ENCODE assay signal across 14 cellular contexts in the genomic region with DNA sequence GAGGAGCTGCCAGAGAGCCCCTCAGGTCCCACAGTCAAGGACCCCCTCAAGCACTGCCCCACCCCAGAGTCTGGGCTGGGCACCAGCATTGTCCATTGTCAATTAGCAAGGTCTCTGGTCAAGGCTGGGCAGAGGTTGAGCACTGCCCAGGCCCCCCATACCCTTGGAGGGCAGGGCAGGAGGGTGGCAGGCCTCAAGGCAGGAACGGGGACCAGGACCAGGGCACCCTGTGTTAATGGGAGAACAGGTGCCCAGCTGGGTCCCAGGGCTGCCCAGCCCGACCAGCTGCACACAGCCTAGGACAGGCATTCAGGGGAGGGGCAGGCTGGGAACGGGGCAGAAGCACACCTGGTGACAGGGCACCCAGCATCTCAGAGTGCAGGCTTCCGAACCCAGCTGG. TPM values are rescaled to one million over a fixed set of nuclear protein-coding genes. Genes with fewer than 3 reads are reported as not detected.
DNase-seq lines count a peak whose midpoint lies in the region; ATAC-seq and TF ChIP-seq lines count a peak whose summit lies in the region.
"Had no signal": no experiment of that assay in that cellular context is flagged by ENCODE, and none has a peak within 500 bp of the region (broad histone marks: within the 10 kb centered on the region; RNA-seq: fewer than 3 reads in every experiment).

No MANE protein-coding gene starts in this region.

- peaks cover 42 to 53% of the 10 kb centered on the region in 2 donors for H3K36me3 Mint-ChIP-seq in stimulated activated naive B cell treated with anti-CD40 and anti-IgM and Interleukin-4, amounts not matched to agents 10 μg/mL and 1 μg/mL and 100 μg/mL, for 72 hours
- peaks cover 33% of the 10 kb centered on the region for H3K36me3 Mint-ChIP-seq in activated T-helper 17 cell treated with anti-CD3 and anti-CD28 coated beads, Interleukin-2, amount 50 U/mL, for 72 hours (ENCODE audit: low read depth)

- H4K5ac ChIP-seq in IMR-90 (ENCODE audit: low read depth, low read length) = no peak overlapping the region

- H4K20me1 ChIP-seq in IMR-90 (ENCODE audit: insufficient read depth, low read length) = peaks cover 22% of the 10 kb centered on the region

- H3K56ac ChIP-seq in IMR-90 (ENCODE audit: extremely low read depth, insufficient read depth, low read length) = no peak overlapping the region

- H3K27me3 ChIP-seq in IMR-90 (ENCODE audit: control insufficient read depth, insufficient read depth, low read length) = no peaks in the 10 kb centered on the region
- H3K27me3 ChIP-seq in neuronal stem cell (ENCODE audit: control insufficient read depth in 3 of 3, insufficient read depth in 3 of 3, low read depth in 1 of 3, low read length in 3 of 3) = no peaks in the 10 kb centered on the region
- no peaks in the 10 kb centered on the region for H3K27me3 ChIP-seq in left ventricle myocardium inferior (ENCODE audit: low read depth)

- H2BK5ac ChIP-seq in IMR-90 (ENCODE audit: low read depth, low read length, poor library complexity, severe bottlenecking) (no peak overlapping the region), neuronal stem cell (ENCODE audit: low read length) (no peak overlapping the region)

- H3K23ac ChIP-seq in IMR-90 (ENCODE audit: low read depth, low read length) = no peak overlapping the region
- peak overlapping the region; percentile 80 for H3K23ac ChIP-seq in neuronal stem cell (ENCODE audit: low read depth, low read length, poor library complexity)

- POLR2A ChIA-PET in IMR-90 (lab: Charles Lee; ENCODE audit: unreplicated experiment) = no interaction called here
- POLR2A ChIA-PET in RWPE1 (lab: Yijun Ruan, JAX; ENCODE audit: low non-redundant PET) = no interaction called here

- H4K91ac ChIP-seq in IMR-90 (ENCODE audit: insufficient read depth, low read depth, low read length) = no peak overlapping the region
- no peak overlapping the region for H4K91ac ChIP-seq in neuronal stem cell (ENCODE audit: low read depth, low read length, poor library complexity)

- H3K36me3 ChIP-seq in IMR-90 (ENCODE audit: control insufficient read depth, insufficient read depth, low read length) (peaks cover 52% of the 10 kb centered on the region), neuronal stem cell (replicated peaks in 1 of 2; ENCODE audit: control insufficient read depth in 2 of 2, insufficient read depth in 2 of 2, low read length in 2 of 2) (peaks cover 39 to 73% of the 10 kb centered on the region in 2 donors), left ventricle myocardium inferior (peaks cover 54% of the 10 kb centered on the region)

- no peak for TF ChIP-seq RAD21 in IMR-90 (IDR thresholded peaks at IDR 0.05; ENCODE audit: low read length)

- no peak overlapping the region for H2BK12ac ChIP-seq in neuronal stem cell (ENCODE audit: low read length)

- CTCF ChIA-PET in IMR-90 (lab: Yijun Ruan, JAX) (interaction anchor here (1.2 to 1.6 kb wide), 2 partner anchors 18 to 56 kb away, joined by 4 to 5 read pairs; a partner anchor contains a TSS), RWPE1 (lab: Yijun Ruan, JAX) (interaction anchor here (1.0 to 1.5 kb wide), 2 partner anchors 9 to 55 kb away, joined by 3 to 4 read pairs; no protein-coding TSS in a partner anchor)

- no peaks in the 10 kb centered on the region for H3K9me1 ChIP-seq in IMR-90 (ENCODE audit: insufficient read depth, low read length)

- H3K4me2 ChIP-seq in IMR-90 (ENCODE audit: low read depth, low read length) (no peak overlapping the region), neuronal stem cell (ENCODE audit: insufficient read depth, low read length, poor library complexity, severe bottlenecking) (no peak overlapping the region)

- H3K4me3 Mint-ChIP-seq in stimulated activated naive B cell treated with anti-CD40 and anti-IgM and Interleukin-4, amounts not matched to agents 10 μg/mL and 1 μg/mL and 100 μg/mL, for 72 hours = no peak overlapping the region
- H3K4me3 Mint-ChIP-seq in activated T-helper 17 cell treated with anti-CD3 and anti-CD28 coated beads, Interleukin-2, amount 50 U/mL, for 72 hours = no peak overlapping the region
- H3K4me3 Mint-ChIP-seq: CD4-positive, alpha-beta memory T cell had no signal

- H2BK15ac ChIP-seq in IMR-90 (ENCODE audit: low read depth, low read length) (no peak overlapping the region), neuronal stem cell (ENCODE audit: low read length) (no peak overlapping the region)

- H3K79me1 ChIP-seq in IMR-90 (ENCODE audit: low read depth in 1 of 2, low read length in 2 of 2) (peaks cover 0 to 18% of the 10 kb centered on the region in 2 experiments; a peak in 1 of 4 replicates), neuronal stem cell (ENCODE audit: low read depth, low read length) (peaks cover 10% of the 10 kb centered on the region)

- no peak overlapping the region for H2BK20ac ChIP-seq in IMR-90 (ENCODE audit: low read depth, low read length)

- in situ Hi-C loops in IMR-90 (cut with MboI; ENCODE audit: low sequenced_read_pairs) = no loop called here

- H2AK5ac ChIP-seq in IMR-90 (ENCODE audit: low read depth, low read length) (no peak overlapping the region), neuronal stem cell (ENCODE audit: low read depth, low read length) (no peak overlapping the region)

- H3K4me3 ChIP-seq in IMR-90 (ENCODE audit: insufficient read depth, low read depth, low read length) (no peak overlapping the region), neuronal stem cell (ENCODE audit: low read length in 2 of 2) (peak overlapping the region in 1 of 2 donors; percentile 26), left ventricle myocardium inferior (no peak overlapping the region)

- H3K27ac Mint-ChIP-seq in stimulated activated naive B cell treated with anti-CD40 and anti-IgM and Interleukin-4, amounts not matched to agents 10 μg/mL and 1 μg/mL and 100 μg/mL, for 72 hours = peak overlapping the region; percentile 16
- H3K27ac Mint-ChIP-seq in activated T-helper 17 cell treated with anti-CD3 and anti-CD28 coated beads, Interleukin-2, amount 50 U/mL, for 72 hours = no peak overlapping the region

- no peak overlapping the region for H3K18ac ChIP-seq in IMR-90 (ENCODE audit: low read depth, low read length)
- H3K18ac ChIP-seq in neuronal stem cell (ENCODE audit: low read length) = peak overlapping the region; percentile 64

- intact Hi-C loops in IMR-90 (cut with micrococcal nuclease) = no loop called here
- intact Hi-C loops in left ventricle myocardium inferior (cut with micrococcal nuclease) = no loop called here

- WGBS in IMR-90 (ENCODE audit: extremely low coverage in 2 of 2, insufficient read length in 1 of 2), 2 experiments = no CpG with 5 or more reads among the region's 4 CpGs
- no CpG with 5 or more reads among the region's 4 CpGs for WGBS in neuronal stem cell (ENCODE audit: extremely low coverage in 2 of 2, insufficient read length in 2 of 2, insufficient replicate concordance in 1 of 2), 2 donors

- no peak for ATAC-seq in IMR-90 (ENCODE audit: low read depth)
- ATAC-seq in stimulated activated naive B cell treated with anti-CD40 and anti-IgM and Interleukin-4, amounts not matched to agents 10 μg/mL and 1 μg/mL and 100 μg/mL, for 72 hours (replicated peaks) = no peak
- no peak for ATAC-seq in activated T-helper 17 cell treated with anti-CD3 and anti-CD28 coated beads, Interleukin-2, amount 50 U/mL, for 72 hours (replicated peaks)

- H3K27me3 Mint-ChIP-seq in stimulated activated naive B cell treated with anti-CD40 and anti-IgM and Interleukin-4, amounts not matched to agents 10 μg/mL and 1 μg/mL and 100 μg/mL, for 72 hours = no peaks in the 10 kb centered on the region
- H3K27me3 Mint-ChIP-seq in activated T-helper 17 cell treated with anti-CD3 and anti-CD28 coated beads, Interleukin-2, amount 50 U/mL, for 72 hours = no peaks in the 10 kb centered on the region
- H3K27me3 Mint-ChIP-seq: CD4-positive, alpha-beta memory T cell had no signal

- peaks cover 3 to 4% of the 10 kb centered on the region in 2 donors for H3K9me3 Mint-ChIP-seq in stimulated activated naive B cell treated with anti-CD40 and anti-IgM and Interleukin-4, amounts not matched to agents 10 μg/mL and 1 μg/mL and 100 μg/mL, for 72 hours
- no peaks in the 10 kb centered on the region for H3K9me3 Mint-ChIP-seq in activated T-helper 17 cell treated with anti-CD3 and anti-CD28 coated beads, Interleukin-2, amount 50 U/mL, for 72 hours
- H3K9me3 Mint-ChIP-seq: CD4-positive, alpha-beta memory T cell had no signal

- no peak for DNase-seq in IMR-90
- DNase-seq in RWPE1 (ENCODE audit: low spot score) = no peak
- no peak for DNase-seq in neuronal stem cell (ENCODE audit: low spot score)
- DNase-seq in stimulated activated naive B cell treated with anti-CD40 and anti-IgM and Interleukin-4, amounts not matched to agents 10 μg/mL and 1 μg/mL and 100 μg/mL, for 72 hours = no peak
- DNase-seq in left ventricle myocardium inferior = no peak
- DNase-seq: C1 segment of cervical spinal cord; Calu3; CD4-positive, alpha-beta memory T cell; COR-L47; DMS79 treated with DMSO at 0.1 percent for 48 hours; GF-D8; GOT3; HCEC 1CT had no signal

- no peak overlapping the region for H3K9ac ChIP-seq in IMR-90 (ENCODE audit: low read depth, low read length)
- H3K9ac ChIP-seq in neuronal stem cell (ENCODE audit: low read depth, low read length, poor library complexity) = peak overlapping the region; percentile 60

- H2AK9ac ChIP-seq in IMR-90 (replicated peaks; ENCODE audit: low read depth, low read length, poor library complexity) = peak overlapping the region; percentile 28

- H2BK120ac ChIP-seq in IMR-90 (ENCODE audit: low read depth, low read length) (no peak overlapping the region), neuronal stem cell (ENCODE audit: low read depth, low read length) (no peak overlapping the region)

- no peak overlapping the region for H3K27ac ChIP-seq in IMR-90 (ENCODE audit: insufficient read depth, low read length)
- peak overlapping the region; percentile 65 for H3K27ac ChIP-seq in RWPE1
- H3K27ac ChIP-seq in neuronal stem cell (replicated peaks; ENCODE audit: low read length) = no peak overlapping the region
- H3K27ac ChIP-seq in left ventricle myocardium inferior (replicated peaks) = no peak overlapping the region

- no peak overlapping the region for H4K8ac ChIP-seq in IMR-90 (ENCODE audit: low read depth in 2 of 2, low read length in 2 of 2)
- no peak overlapping the region for H4K8ac ChIP-seq in neuronal stem cell (ENCODE audit: low read depth, low read length)

- dilution Hi-C loops in IMR-90 (cut with HindIII; ENCODE audit: low sequenced_read_pairs, unreplicated experiment) = no loop called here

- TF ChIP-seq POLR2A in IMR-90 (IDR thresholded peaks at IDR 0.05; ENCODE audit: low read depth, low read length) = no peak

- no peak for TF ChIP-seq CTCF in IMR-90 (conservative IDR thresholded peaks at IDR 0.05; ENCODE audit: low read depth, low read length)
- TF ChIP-seq CTCF in RWPE1 (conservative IDR thresholded peaks at IDR 0.05; ENCODE audit: low read depth) = no peak
- TF ChIP-seq CTCF in left ventricle myocardium inferior (IDR thresholded peaks at IDR 0.05; ENCODE audit: borderline replicate concordance) = no peak

- H3K9me3 ChIP-seq in IMR-90 (ENCODE audit: control insufficient read depth, insufficient read depth, low read length) = no peaks in the 10 kb centered on the region; the same call in 1 of the 2 replicates
- H3K9me3 ChIP-seq in neuronal stem cell (replicated peaks in 1 of 2; ENCODE audit: control insufficient read depth in 2 of 2, insufficient read depth in 1 of 2, low read depth in 1 of 2, low read length in 2 of 2) = peaks cover 13 to 14% of the 10 kb centered on the region in 2 donors
- peaks cover 10% of the 10 kb centered on the region for H3K9me3 ChIP-seq in left ventricle myocardium inferior (replicated peaks)

- no TSS peak for BruUV-seq in IMR-90 (replicated peaks; lab: Mats Ljungman, UMichigan)

- H2AFZ ChIP-seq in IMR-90 (replicated peaks; ENCODE audit: low read length, poor library complexity) = no peak overlapping the region
- H2AFZ ChIP-seq in neuronal stem cell (ENCODE audit: low read length) = no peak overlapping the region

- H3K14ac ChIP-seq in IMR-90 (replicated peaks; ENCODE audit: low read depth, low read length) (no peak overlapping the region), neuronal stem cell (ENCODE audit: low read length) (no peak overlapping the region)

- H3K4me1 Mint-ChIP-seq in stimulated activated naive B cell treated with anti-CD40 and anti-IgM and Interleukin-4, amounts not matched to agents 10 μg/mL and 1 μg/mL and 100 μg/mL, for 72 hours = peaks cover 10 to 17% of the 10 kb centered on the region in 2 donors
- H3K4me1 Mint-ChIP-seq in activated T-helper 17 cell treated with anti-CD3 and anti-CD28 coated beads, Interleukin-2, amount 50 U/mL, for 72 hours = no peaks in the 10 kb centered on the region

- no peak overlapping the region for H3K4ac ChIP-seq in IMR-90 (ENCODE audit: low read depth, low read length)
- H3K4ac ChIP-seq in neuronal stem cell (ENCODE audit: low read length) = no peak overlapping the region

- H3K4me1 ChIP-seq in IMR-90 (ENCODE audit: control insufficient read depth, insufficient read depth, low read length) = peaks cover 5% of the 10 kb centered on the region
- peaks cover 5 to 13% of the 10 kb centered on the region in 2 donors for H3K4me1 ChIP-seq in neuronal stem cell (ENCODE audit: control insufficient read depth in 2 of 2, insufficient read depth in 1 of 2, low read depth in 1 of 2, low read length in 2 of 2)
- peaks cover 12% of the 10 kb centered on the region for H3K4me1 ChIP-seq in left ventricle myocardium inferior

RNA-seq across cellular contexts. Expression of a gene that starts 18.4 kb away (rescaled TPM):
- total RNA-seq in IMR-90 (2012; rRNA removed) (132 and 166 TPM in 2 replicates), left ventricle myocardium inferior (55.6 TPM)
- polyA plus RNA-seq in IMR-90 (2012; rRNA removed) = 184 and 248 TPM in 2 replicates
- polyA plus RNA-seq in IMR-90 (2012; cell fraction: cytosol; rRNA removed) = 392 and 403 TPM in 2 replicates
- 69.2 and 188 TPM in 2 replicates for polyA plus RNA-seq in IMR-90 (2012; cell fraction: nucleus; rRNA removed; ENCODE audit: low replicate concordance)
- 109 TPM for polyA plus RNA-seq in neuronal stem cell (2013, experiment 1 of 2)
- 114 TPM for polyA plus RNA-seq in neuronal stem cell (2013, experiment 2 of 2)
- 100 to 1,000 TPM in 1 of 2 donors, 10 to 100 TPM in 1; 65.2 to 121 TPM for total RNA-seq in activated T-helper 17 cell treated with anti-CD3 and anti-CD28 coated beads, Interleukin-2, amount 50 U/mL, for 72 hours

RNA-seq across cellular contexts. Expression of a gene that starts 24.2 kb away (rescaled TPM):
- 182 and 193 TPM in 2 replicates for total RNA-seq in IMR-90 (2012; rRNA removed)
- 221 and 242 TPM in 2 replicates for polyA plus RNA-seq in IMR-90 (2012; rRNA removed)
- 248 and 535 TPM in 2 replicates for polyA plus RNA-seq in IMR-90 (2012; cell fraction: cytosol; rRNA removed)
- polyA plus RNA-seq in IMR-90 (2012; cell fraction: nucleus; rRNA removed; ENCODE audit: low replicate concordance) = 317 and 551 TPM in 2 replicates
- polyA plus RNA-seq in neuronal stem cell (2013, experiment 1 of 2) = 84.4 TPM
- polyA plus RNA-seq in neuronal stem cell (2013, experiment 2 of 2) = 82.3 TPM
- 144 TPM for total RNA-seq in left ventricle myocardium inferior
- 100 to 1,000 TPM in 1 of 2 donors, 10 to 100 TPM in 1; 81.3 to 160 TPM for total RNA-seq in activated T-helper 17 cell treated with anti-CD3 and anti-CD28 coated beads, Interleukin-2, amount 50 U/mL, for 72 hours

RNA-seq across cellular contexts. Expression of a gene that starts 29.5 kb away (rescaled TPM):
- total RNA-seq in IMR-90 (2012; rRNA removed) (1.1 and 1.3 TPM in 2 replicates), left ventricle myocardium inferior (5.7 TPM)
- polyA plus RNA-seq in IMR-90 (2012; rRNA removed) = 2.3 and 3.6 TPM in 2 replicates
- polyA plus RNA-seq in IMR-90 (2012; cell fraction: cytosol; rRNA removed) = 1.7 and 3.3 TPM in 2 replicates
- polyA plus RNA-seq in IMR-90 (2012; cell fraction: nucleus; rRNA removed; ENCODE audit: low replicate concordance) = 1.2 and 2.1 TPM in 2 replicates
- 0.95 TPM for polyA plus RNA-seq in neuronal stem cell (2013, experiment 1 of 2)
- polyA plus RNA-seq in neuronal stem cell (2013, experiment 2 of 2) = 0.87 TPM
- total RNA-seq in activated T-helper 17 cell treated with anti-CD3 and anti-CD28 coated beads, Interleukin-2, amount 50 U/mL, for 72 hours = 1 to 10 TPM; 3.0 to 3.2 TPM

RNA-seq across cellular contexts. Expression of a gene that starts 47.3 kb away (rescaled TPM):
- total RNA-seq in IMR-90 (2012; rRNA removed) (1.8 and 2.5 TPM in 2 replicates), left ventricle myocardium inferior (218 TPM)
- 3.9 and 5.2 TPM in 2 replicates for polyA plus RNA-seq in IMR-90 (2012; rRNA removed)
- 5.9 and 6.5 TPM in 2 replicates for polyA plus RNA-seq in IMR-90 (2012; cell fraction: cytosol; rRNA removed)
- 28.6 and 32.1 TPM in 2 replicates for polyA plus RNA-seq in IMR-90 (2012; cell fraction: nucleus; rRNA removed; ENCODE audit: low replicate concordance)
- 23.8 TPM for polyA plus RNA-seq in neuronal stem cell (2013, experiment 1 of 2)
- polyA plus RNA-seq in neuronal stem cell (2013, experiment 2 of 2) = 21.4 TPM
- 1 to 10 TPM in 1 of 2 donors, under 1 TPM in 1; 0.91 to 2.4 TPM for total RNA-seq in activated T-helper 17 cell treated with anti-CD3 and anti-CD28 coated beads, Interleukin-2, amount 50 U/mL, for 72 hours
